3 cellular contexts compared by ENCODE assay signal in the genomic region with DNA sequence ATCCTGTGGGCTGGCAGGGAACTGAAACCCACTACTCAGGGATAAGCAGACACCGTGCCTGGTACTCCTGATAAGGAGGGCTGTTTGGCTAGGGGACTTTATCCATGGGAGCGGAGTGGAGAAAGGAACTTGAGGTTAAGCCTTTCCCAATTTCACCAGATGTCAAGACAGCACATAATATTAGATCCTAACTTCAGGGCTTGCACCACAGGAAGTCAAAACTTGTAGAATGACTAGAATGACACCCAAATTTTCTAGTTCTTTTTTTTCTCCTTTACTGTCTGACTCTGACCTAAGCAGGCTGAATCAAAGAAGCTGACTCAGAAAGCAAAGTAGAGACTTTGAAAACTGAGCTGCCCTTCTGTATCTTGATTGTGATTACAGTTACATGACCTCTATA.
TF ChIP-seq lines count a peak whose summit lies in the region.

No MANE protein-coding gene starts in this region.

TF ChIP-seq in SK-N-SH, 30 proteins besides CTCF, POLR2A, EP300 and RAD21 (continues in another document):
- TF ChIP-seq PBX3 (IDR thresholded peaks at IDR 0.05) (no peak), MAX (IDR thresholded peaks at IDR 0.05; ENCODE audit: low read depth) (no peak), IRF3 (IDR thresholded peaks at IDR 0.05; ENCODE audit: low read depth, low read length) (no peak), TEAD4 (IDR thresholded peaks at IDR 0.05; ENCODE audit: borderline replicate concordance, insufficient read depth) (no peak), GATA2 (CRISPR knock-in tag; IDR thresholded peaks at IDR 0.05) (no peak), FOXM1 (IDR thresholded peaks at IDR 0.05; ENCODE audit: low read depth) (no peak), MXI1 (IDR thresholded peaks at IDR 0.05; ENCODE audit: low read depth, low read length) (no peak)
- TF ChIP-seq, protein P1, sequence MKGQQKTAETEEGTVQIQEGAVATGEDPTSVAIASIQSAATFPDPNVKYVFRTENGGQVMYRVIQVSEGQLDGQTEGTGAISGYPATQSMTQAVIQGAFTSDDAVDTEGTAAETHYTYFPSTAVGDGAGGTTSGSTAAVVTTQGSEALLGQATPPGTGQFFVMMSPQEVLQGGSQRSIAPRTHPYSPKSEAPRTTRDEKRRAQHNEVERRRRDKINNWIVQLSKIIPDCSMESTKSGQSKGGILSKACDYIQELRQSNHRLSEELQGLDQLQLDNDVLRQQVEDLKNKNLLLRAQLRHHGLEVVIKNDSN (IDR thresholded peaks at IDR 0.05; ENCODE audit: borderline replicate concordance, low read depth): no peak
- TF ChIP-seq, protein P2, sequence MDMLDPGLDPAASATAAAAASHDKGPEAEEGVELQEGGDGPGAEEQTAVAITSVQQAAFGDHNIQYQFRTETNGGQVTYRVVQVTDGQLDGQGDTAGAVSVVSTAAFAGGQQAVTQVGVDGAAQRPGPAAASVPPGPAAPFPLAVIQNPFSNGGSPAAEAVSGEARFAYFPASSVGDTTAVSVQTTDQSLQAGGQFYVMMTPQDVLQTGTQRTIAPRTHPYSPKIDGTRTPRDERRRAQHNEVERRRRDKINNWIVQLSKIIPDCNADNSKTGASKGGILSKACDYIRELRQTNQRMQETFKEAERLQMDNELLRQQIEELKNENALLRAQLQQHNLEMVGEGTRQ (IDR thresholded peaks at IDR 0.05; ENCODE audit: borderline replicate concordance, low read depth, low read length): no peak

TF ChIP-seq in SK-N-SH treated with all-trans-retinoic acid at 6 μM for 48 hours, 23 proteins besides CTCF, POLR2A, EP300 and RAD21 (continued from another document):
- TF ChIP-seq ZNF8 (CRISPR knock-in tag; IDR thresholded peaks at IDR 0.05): no peak
- TF ChIP-seq, protein P3, sequence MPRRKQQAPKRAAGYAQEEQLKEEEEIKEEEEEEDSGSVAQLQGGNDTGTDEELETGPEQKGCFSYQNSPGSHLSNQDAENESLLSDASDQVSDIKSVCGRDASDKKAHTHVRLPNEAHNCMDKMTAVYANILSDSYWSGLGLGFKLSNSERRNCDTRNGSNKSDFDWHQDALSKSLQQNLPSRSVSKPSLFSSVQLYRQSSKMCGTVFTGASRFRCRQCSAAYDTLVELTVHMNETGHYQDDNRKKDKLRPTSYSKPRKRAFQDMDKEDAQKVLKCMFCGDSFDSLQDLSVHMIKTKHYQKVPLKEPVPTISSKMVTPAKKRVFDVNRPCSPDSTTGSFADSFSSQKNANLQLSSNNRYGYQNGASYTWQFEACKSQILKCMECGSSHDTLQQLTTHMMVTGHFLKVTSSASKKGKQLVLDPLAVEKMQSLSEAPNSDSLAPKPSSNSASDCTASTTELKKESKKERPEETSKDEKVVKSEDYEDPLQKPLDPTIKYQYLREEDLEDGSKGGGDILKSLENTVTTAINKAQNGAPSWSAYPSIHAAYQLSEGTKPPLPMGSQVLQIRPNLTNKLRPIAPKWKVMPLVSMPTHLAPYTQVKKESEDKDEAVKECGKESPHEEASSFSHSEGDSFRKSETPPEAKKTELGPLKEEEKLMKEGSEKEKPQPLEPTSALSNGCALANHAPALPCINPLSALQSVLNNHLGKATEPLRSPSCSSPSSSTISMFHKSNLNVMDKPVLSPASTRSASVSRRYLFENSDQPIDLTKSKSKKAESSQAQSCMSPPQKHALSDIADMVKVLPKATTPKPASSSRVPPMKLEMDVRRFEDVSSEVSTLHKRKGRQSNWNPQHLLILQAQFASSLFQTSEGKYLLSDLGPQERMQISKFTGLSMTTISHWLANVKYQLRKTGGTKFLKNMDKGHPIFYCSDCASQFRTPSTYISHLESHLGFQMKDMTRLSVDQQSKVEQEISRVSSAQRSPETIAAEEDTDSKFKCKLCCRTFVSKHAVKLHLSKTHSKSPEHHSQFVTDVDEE (CRISPR knock-in tag; IDR thresholded peaks at IDR 0.05): no peak
- no peak for TF ChIP-seq BACH2 (CRISPR knock-in tag; IDR thresholded peaks at IDR 0.05; ENCODE audit: borderline replicate concordance)

TF ChIP-seq in IMR-90, 13 proteins besides CTCF, POLR2A, EP300 and RAD21 (continued from another document):
- TF ChIP-seq, protein P2 (IDR thresholded peaks at IDR 0.05; ENCODE audit: low read depth, low read length): no peak
- TF ChIP-seq SMC3 (IDR thresholded peaks at IDR 0.05; ENCODE audit: low read depth, low read length): no peak
- no peak for TF ChIP-seq RFX5 (IDR thresholded peaks at IDR 0.05; ENCODE audit: low read depth, low read length)
